In genomic region chr10:30510932-30511700, GRCh38 we compare ENCODE assay signal across 9 cellular contexts.
A peak's percentile ranks its signal among the peaks of the same experiment; 100 is the strongest.
DNase-seq lines count a peak whose midpoint lies in the region; ATAC-seq and TF ChIP-seq lines count a peak whose summit lies in the region.
"Had no signal": no experiment of that assay in that cellular context is flagged by ENCODE, and none has a peak within 500 bp of the region (broad histone marks: within the 10 kb centered on the region; RNA-seq: fewer than 3 reads in every experiment).

No MANE protein-coding gene starts in this region.

- H3K4me3 Mint-ChIP-seq in activated T-cell treated with anti-CD3 and anti-CD28 coated beads, Interleukin-2, amount 50 U/mL, for 72 hours = peak overlapping the region; percentile 6 to 65

- intact Hi-C loops in adrenal gland (cut with DNase I) (no loop called here), uterus (cut with DNase I; ENCODE audit: low total_unique reads) (no loop called here), cardiac septum (cut with DNase I) (no loop called here)

- no peak for DNase-seq in activated T-cell treated with anti-CD3 and anti-CD28 coated beads, Interleukin-2, amount 50 U/mL, for 72 hours
- DNase-seq in activated T-cell treated with anti-CD3 and anti-CD28 coated beads for 4 hours (no peak), adrenal gland (no peak), uterus (no peak), NOMO-1 (lab: John Stamatoyannopoulos, UW; ENCODE audit: unreplicated experiment in 2 of 2) (no peak), NCI-H146 treated with DMSO at 0.1 percent for 48 hours (lab: John Stamatoyannopoulos, UW; ENCODE audit: unreplicated experiment) (no peak), cardiac septum (ENCODE audit: low spot score) (no peak)

- WGBS in adrenal gland, 4 donors = 24 to 37% (median 34%) methylated on average over 4 of the region's 4 CpGs

- no peak overlapping the region for H3K27ac Mint-ChIP-seq in activated T-cell treated with anti-CD3 and anti-CD28 coated beads, Interleukin-2, amount 50 U/mL, for 72 hours

- no peaks in the 10 kb centered on the region for H3K4me1 ChIP-seq in adrenal gland (replicated peaks in 1 of 2)
- no peaks in the 10 kb centered on the region for H3K4me1 ChIP-seq in uterus

- H3K9me3 ChIP-seq in adrenal gland (replicated peaks in 1 of 3) (no peaks in the 10 kb centered on the region), uterus (no peaks in the 10 kb centered on the region)
- H3K9me3 ChIP-seq: MG63 had no signal

- no peak overlapping the region for H3K4me3 ChIP-seq in adrenal gland
- no peak overlapping the region for H3K4me3 ChIP-seq in uterus
- H3K4me3 ChIP-seq: MG63 had no signal

- H3K36me3 ChIP-seq in adrenal gland (replicated peaks in 1 of 2) = no peaks in the 10 kb centered on the region
- H3K36me3 ChIP-seq in uterus = no peaks in the 10 kb centered on the region
- H3K36me3 ChIP-seq: MG63 had no signal

- no peaks in the 10 kb centered on the region for H3K36me3 Mint-ChIP-seq in activated T-cell treated with anti-CD3 and anti-CD28 coated beads, Interleukin-2, amount 50 U/mL, for 72 hours (ENCODE audit: insufficient read depth in 2 of 2)

- peaks cover 0 to 2% of the 10 kb centered on the region in 2 donors for H3K9me3 Mint-ChIP-seq in activated T-cell treated with anti-CD3 and anti-CD28 coated beads, Interleukin-2, amount 50 U/mL, for 72 hours

- peak; percentile 58 to 62 for ATAC-seq in activated T-cell treated with anti-CD3 and anti-CD28 coated beads, Interleukin-2, amount 50 U/mL, for 72 hours (replicated peaks in 1 of 2)
- ATAC-seq in HG03066 (IDR thresholded peaks at IDR 0.05; ENCODE audit: low read depth, unreplicated experiment) = peak; percentile 28

- H3K4me1 Mint-ChIP-seq in activated T-cell treated with anti-CD3 and anti-CD28 coated beads, Interleukin-2, amount 50 U/mL, for 72 hours (ENCODE audit: low read depth) = peaks cover 19% of the 10 kb centered on the region

- no peaks in the 10 kb centered on the region for H3K27me3 Mint-ChIP-seq in activated T-cell treated with anti-CD3 and anti-CD28 coated beads, Interleukin-2, amount 50 U/mL, for 72 hours (ENCODE audit: low read depth)

- TF ChIP-seq CTCF in adrenal gland (IDR thresholded peaks at IDR 0.05) (no peak), uterus (IDR thresholded peaks at IDR 0.05) (no peak)

- TF ChIP-seq POLR2A in adrenal gland (IDR thresholded peaks at IDR 0.05) (no peak), uterus (IDR thresholded peaks at IDR 0.05) (no peak)

- no peaks in the 10 kb centered on the region for H3K27me3 ChIP-seq in adrenal gland
- no peaks in the 10 kb centered on the region for H3K27me3 ChIP-seq in uterus

- H3K27ac ChIP-seq in adrenal gland (peak overlapping the region in 3 of 5 donors; percentile 12 to 71 (median 58)), uterus (peak overlapping the region; percentile 58 to 59)
